21 cellular contexts compared by ENCODE assay signal in the genomic region with DNA sequence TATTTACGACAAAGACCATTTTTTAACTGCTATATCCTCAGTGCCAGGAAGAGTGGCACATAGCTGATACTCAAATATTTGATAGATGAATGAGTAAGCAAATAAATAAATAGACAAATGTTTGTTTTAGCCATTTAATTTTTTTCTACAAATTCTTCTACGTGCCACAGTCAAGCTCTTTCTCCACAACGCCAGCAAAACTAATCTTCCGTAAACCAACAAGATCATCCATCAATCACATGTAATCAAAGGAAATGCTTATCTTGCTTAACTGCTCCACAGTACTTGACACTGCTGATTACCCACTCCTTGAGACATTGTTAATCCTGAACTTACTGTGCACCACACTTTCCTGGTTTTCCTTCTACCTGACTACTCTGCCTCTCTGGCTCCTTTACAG.
"Had no signal": no experiment of that assay in that cellular context is flagged by ENCODE, and none has a peak within 500 bp of the region (broad histone marks: within the 10 kb centered on the region; RNA-seq: fewer than 3 reads in every experiment).

No MANE protein-coding gene starts in this region.

- H3K27ac ChIP-seq: gastrocnemius medialis, heart right ventricle, skin epidermis, tibial nerve, uterus had no signal

- H3K36me3 ChIP-seq: gastrocnemius medialis, heart right ventricle, tibial nerve, uterus had no signal

- FAIRE-seq: islet of Langerhans had no signal

- H3K27me3 ChIP-seq: dorsolateral prefrontal cortex, gastrocnemius medialis, heart right ventricle, tibial nerve, uterus had no signal

- DNase-seq: activated CD4-positive, CD25-positive, alpha-beta regulatory T cell treated with anti-CD3 and anti-CD28 coated beads, Interleukin-2, amount 50 U/mL, for 72 hours; activated naive CD4-positive, alpha-beta T cell treated with Interleukin-2 at 50 U/mL for 16 hours; aorta; dorsolateral prefrontal cortex; endodermal cell; erythroblast; gastrocnemius medialis; heart right ventricle; nucleus accumbens; right cardiac atrium; stimulated activated CD4-positive, alpha-beta T cell treated with anti-CD3 and anti-CD28 coated beads, Interleukin-15, amount 100 ng/mL, for 24 hours; stimulated activated CD4-positive, alpha-beta T cell treated with anti-CD3 and anti-CD28 coated beads, Interleukin-4, amount 100 ng/mL, for 1 hour; stimulated activated naive B cell treated with anti-CD40 and anti-IgM and Interleukin-4, amounts not matched to agents 10 μg/mL and 1 μg/mL and 100 μg/mL, for 72 hours; T1000; uterus had no signal

- H3K9me3 ChIP-seq: gastrocnemius medialis, heart right ventricle, tibial nerve, uterus had no signal

- H3K4me1 ChIP-seq: gastrocnemius medialis, heart right ventricle, tibial nerve, uterus had no signal

- ATAC-seq: activated T-helper 17 cell treated with anti-CD3 and anti-CD28 coated beads, Interleukin-2, amount 50 U/mL, for 72 hours; gastrocnemius medialis; heart right ventricle; left lobe of liver; natural killer cell treated with Interleukin-12 subunit alpha and Interleukin-12 subunit beta and Interleukin-15 and Interleukin-18, amount 100 ng/mL, for 72 hours; right cardiac atrium; stimulated activated naive B cell treated with anti-CD40 and anti-IgM and Interleukin-4, amounts not matched to agents 10 μg/mL and 1 μg/mL and 100 μg/mL, for 72 hours had no signal

- H3K4me3 ChIP-seq: gastrocnemius medialis, heart right ventricle, skin epidermis, tibial nerve, uterus had no signal
